Comparison of ENCODE assay signal across 1 cellular context in genomic region chr11:122843281-122844150, GRCh38.
TF ChIP-seq lines count a peak whose summit lies in the region.

No MANE protein-coding gene starts in this region.

TF ChIP-seq in HepG2, 621 proteins besides CTCF, POLR2A, EP300 and RAD21 (continued from another document):
- TF ChIP-seq TBX2 (CRISPR knock-in tag; IDR thresholded peaks at IDR 0.05; ENCODE audit: borderline replicate concordance) (peak; percentile 64), ZNF343 (CRISPR knock-in tag; IDR thresholded peaks at IDR 0.05) (no peak), HMG20B (CRISPR knock-in tag; conservative IDR thresholded peaks at IDR 0.05) (no peak), SOX5 (CRISPR knock-in tag; IDR thresholded peaks at IDR 0.05; ENCODE audit: borderline replicate concordance) (peak; percentile 82), CHD2 (IDR thresholded peaks at IDR 0.05; ENCODE audit: low read depth, low read length) (no peak), AHDC1 (CRISPR knock-in tag; IDR thresholded peaks at IDR 0.05; ENCODE audit: borderline replicate concordance) (0 out of 2 replicates have a peak, but pooled peaks have one; percentile 35), HIVEP1 (CRISPR knock-in tag; IDR thresholded peaks at IDR 0.05) (no peak), ZBTB21 (CRISPR knock-in tag; IDR thresholded peaks at IDR 0.05) (peak; percentile 72; the same call in 1 of the 2 replicates), ZC3H13 (CRISPR knock-in tag; IDR thresholded peaks at IDR 0.05) (no peak), FOXA3 (CRISPR knock-in tag; IDR thresholded peaks at IDR 0.05) (peak; percentile 81), ZNF18 (CRISPR knock-in tag; IDR thresholded peaks at IDR 0.05; ENCODE audit: insufficient replicate concordance) (no peak), ZBTB34 (CRISPR knock-in tag; IDR thresholded peaks at IDR 0.05) (no peak), ARHGAP35 (CRISPR knock-in tag; IDR thresholded peaks at IDR 0.05; ENCODE audit: borderline replicate concordance) (no peak), ZNF879 (CRISPR knock-in tag; IDR thresholded peaks at IDR 0.05) (no peak), GATAD1 (CRISPR knock-in tag; IDR thresholded peaks at IDR 0.05) (0 out of 2 replicates have a peak, but pooled peaks have one; percentile 7), ZNF460 (CRISPR knock-in tag; IDR thresholded peaks at IDR 0.05; ENCODE audit: borderline replicate concordance) (no peak), ZSCAN30 (CRISPR knock-in tag; IDR thresholded peaks at IDR 0.05) (no peak), ZEB1 (IDR thresholded peaks at IDR 0.05; ENCODE audit: insufficient replicate concordance, low read depth) (no peak), ZNF678 (CRISPR knock-in tag; IDR thresholded peaks at IDR 0.05) (no peak), FLYWCH1 (CRISPR knock-in tag; IDR thresholded peaks at IDR 0.05) (no peak), ZBTB8A (CRISPR knock-in tag; IDR thresholded peaks at IDR 0.05; ENCODE audit: borderline replicate concordance, low read depth) (no peak), ZNF160 (CRISPR knock-in tag; IDR thresholded peaks at IDR 0.05) (no peak), NR2F6 (IDR thresholded peaks at IDR 0.05) (no peak), NR2F6 (CRISPR knock-in tag; IDR thresholded peaks at IDR 0.05) (peak; percentile 67; the same call in 1 of the 2 replicates), TEAD3 (CRISPR knock-in tag; optimal IDR thresholded peaks at IDR 0.05; ENCODE audit: borderline replicate concordance) (peak; percentile 40), CENPBD1 (CRISPR knock-in tag; IDR thresholded peaks at IDR 0.05; ENCODE audit: borderline replicate concordance, low read depth) (no peak), CREB1 (IDR thresholded peaks at IDR 0.05) (peak; percentile 70), CREB1 (CRISPR knock-in tag; IDR thresholded peaks at IDR 0.05) (peak; percentile 63), GZF1 (CRISPR knock-in tag; IDR thresholded peaks at IDR 0.05) (no peak), ZMYM4 (CRISPR knock-in tag; IDR thresholded peaks at IDR 0.05) (0 out of 2 replicates have a peak, but pooled peaks have one; percentile 26), SKI (IDR thresholded peaks at IDR 0.05; ENCODE audit: partially characterized antibody) (peak; percentile 18), ZNF274 (CRISPR knock-in tag; IDR thresholded peaks at IDR 0.05) (no peak), THRA (CRISPR knock-in tag; IDR thresholded peaks at IDR 0.05; ENCODE audit: borderline replicate concordance) (peak; percentile 26; the same call in 1 of the 2 replicates), SOX13 (IDR thresholded peaks at IDR 0.05) (no peak), SOX13 (CRISPR knock-in tag; conservative IDR thresholded peaks at IDR 0.05 in 1 of 2, IDR thresholded peaks at IDR 0.05 in 1 of 2) (peak in 1 of 2 experiments; percentile 85; a peak in 2 of 4 replicates), HBP1 (CRISPR knock-in tag; IDR thresholded peaks at IDR 0.05; ENCODE audit: low read depth) (0 out of 2 replicates have a peak, but pooled peaks have one; percentile 21), PATZ1 (CRISPR knock-in tag; IDR thresholded peaks at IDR 0.05) (0 out of 2 replicates have a peak, but pooled peaks have one; percentile 25), ZNF749 (CRISPR knock-in tag; IDR thresholded peaks at IDR 0.05; ENCODE audit: borderline replicate concordance) (no peak), FOXA1 (IDR thresholded peaks at IDR 0.05) (no peak), FOXA1 (CRISPR knock-in tag; IDR thresholded peaks at IDR 0.05) (peak; percentile 79), SRSF1 (optimal IDR thresholded peaks at IDR 0.05; ENCODE audit: low read depth, low read length) (no peak), RBM22 (optimal IDR thresholded peaks at IDR 0.05; ENCODE audit: low read length) (no peak), ZNF180 (CRISPR knock-in tag; IDR thresholded peaks at IDR 0.05; ENCODE audit: borderline replicate concordance, low read depth) (no peak)
